In the genomic region with DNA sequence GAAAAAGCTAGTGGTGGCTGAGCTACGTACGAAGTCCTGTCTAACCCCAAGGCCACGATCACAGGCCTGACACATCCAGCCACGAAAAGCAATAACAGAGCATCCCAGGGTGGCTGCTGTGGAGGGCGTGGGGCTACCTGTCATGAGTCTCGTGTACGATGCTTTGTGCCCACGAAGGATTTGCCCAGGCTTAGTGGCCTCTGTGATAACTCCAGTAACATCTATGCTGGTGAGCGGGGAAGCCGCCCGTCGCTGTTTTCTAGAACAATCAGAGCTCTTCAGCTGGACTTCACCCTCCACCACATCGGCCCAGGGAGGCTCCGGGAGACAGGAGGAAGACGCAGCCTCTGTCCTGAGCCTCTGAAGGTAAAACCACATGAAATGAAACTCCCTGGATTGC, we compare ENCODE assay signal across 26 cellular contexts.
"Had no signal": no experiment of that assay in that cellular context is flagged by ENCODE, and none has a peak within 500 bp of the region (broad histone marks: within the 10 kb centered on the region; RNA-seq: fewer than 3 reads in every experiment).

No MANE protein-coding gene starts in this region.

- H3K27me3 ChIP-seq: adrenal gland, body of pancreas, colonic mucosa had no signal

- H3K4me3 ChIP-seq: adrenal gland, body of pancreas, colonic mucosa, esophagus muscularis mucosa, gastroesophageal sphincter had no signal

- H3K9me3 ChIP-seq: adrenal gland, body of pancreas, colonic mucosa, esophagus muscularis mucosa, gastroesophageal sphincter had no signal

- H3K36me3 ChIP-seq: adrenal gland, colonic mucosa, esophagus muscularis mucosa, gastroesophageal sphincter had no signal

- H3K27ac ChIP-seq: adrenal gland, body of pancreas, colonic mucosa, esophagus muscularis mucosa, foreskin keratinocyte, gastroesophageal sphincter had no signal

- ATAC-seq: activated CD4-positive, alpha-beta T cell treated with anti-CD3 and anti-CD28 coated beads for 36 hours; activated CD8-positive, alpha-beta memory T cell treated with anti-CD3 and anti-CD28 coated beads, Interleukin-2, amount 10 ng/mL, durations not matched to agents 7 days and 5 days; activated CD8-positive, alpha-beta T cell treated with anti-CD3 and anti-CD28 coated beads, Interleukin-2, amount 10 ng/mL, durations not matched to agents 7 days and 5 days; activated naive CD8-positive, alpha-beta T cell treated with anti-CD3 and anti-CD28 coated beads, Interleukin-2, amount 50 U/mL, for 24 hours; body of pancreas; effector memory CD8-positive, alpha-beta T cell; foreskin keratinocyte; gastroesophageal sphincter had no signal

- H3K4me1 ChIP-seq: adrenal gland, body of pancreas, colonic mucosa, esophagus muscularis mucosa, foreskin keratinocyte, gastroesophageal sphincter had no signal

- DNase-seq: activated CD4-positive, alpha-beta memory T cell treated with anti-CD3 and anti-CD28 coated beads for 36 hours; activated CD4-positive, alpha-beta T cell treated with anti-CD3 and anti-CD28 coated beads for 36 hours; activated CD4-positive, alpha-beta T cell treated with anti-CD3 and anti-CD28 coated beads, Interleukin-2, amount 10 ng/mL, durations not matched to agents 24 days and 14 days; activated CD4-positive, CD25-positive, alpha-beta regulatory T cell; activated CD4-positive, CD25-positive, alpha-beta regulatory T cell treated with anti-CD3 and anti-CD28 coated beads, Interleukin-2, amount 50 U/mL, for 72 hours; activated CD8-positive, alpha-beta memory T cell treated with anti-CD3 and anti-CD28 coated beads, Interleukin-2, amount 10 ng/mL, durations not matched to agents 7 days and 5 days; activated CD8-positive, alpha-beta memory T cell treated with anti-CD3 and anti-CD28 coated beads, Interleukin-2, amount 50 U/mL, for 4 hours; activated CD8-positive, alpha-beta T cell treated with anti-CD3 and anti-CD28 coated beads, Interleukin-2, amount 10 ng/mL, durations not matched to agents 7 days and 5 days; activated effector memory CD4-positive, alpha-beta T cell treated with anti-CD3 and anti-CD28 coated beads, Interleukin-2, amount 50 U/mL, for 16 hours; activated naive CD4-positive, alpha-beta T cell treated with anti-CD3 and anti-CD28 coated beads for 36 hours; activated naive CD8-positive, alpha-beta T cell treated with anti-CD3 and anti-CD28 coated beads for 36 hours; activated naive CD8-positive, alpha-beta T cell treated with anti-CD3 and anti-CD28 coated beads, Interleukin-2, amount 50 U/mL, for 24 hours; activated T-cell treated with anti-CD3 and anti-CD28 coated beads, Interleukin-2, amount 50 U/mL, for 1 hour; activated T-cell treated with anti-CD3 and anti-CD28 coated beads, Interleukin-2, amount 50 U/mL, for 48 hours; adrenal gland; amygdala; body of pancreas; caudate nucleus; colonic mucosa; effector memory CD8-positive, alpha-beta T cell; erythroblast; foreskin keratinocyte; head of caudate nucleus; T-helper 2 cell had no signal
